ENCODE assay signal across 29 cellular contexts in genomic region chr2:170503971-170504819, GRCh38.
A peak's percentile ranks its signal among the peaks of the same experiment; 100 is the strongest.
DNase-seq lines count a peak whose midpoint lies in the region; TF ChIP-seq lines count a peak whose summit lies in the region.
"Had no signal": no experiment of that assay in that cellular context is flagged by ENCODE, and none has a peak within 500 bp of the region (broad histone marks: within the 10 kb centered on the region; RNA-seq: fewer than 3 reads in every experiment).

No MANE protein-coding gene starts in this region.

- no peak overlapping the region for H3K4me3 ChIP-seq in mesodermal cell (ENCODE audit: extremely low read depth, insufficient read depth, low read length, poor library complexity, severe bottlenecking)
- no peak overlapping the region for H3K4me3 ChIP-seq in SJCRH30
- H3K4me3 ChIP-seq: cardiac muscle cell, skin epidermis, suprapubic skin had no signal

- no peak overlapping the region for H3K4me3 Mint-ChIP-seq in endothelial cell (ENCODE audit: unreplicated experiment)
- H3K4me3 Mint-ChIP-seq: activated CD8-positive, alpha-beta T cell treated with anti-CD3 and anti-CD28 coated beads for 36 hours; dendritic cell treated with granulocyte-macrophage colony-stimulating factor and Interleukin-4, amounts not matched to agents 40 ng/mL and 50 ng/mL, for 4 days; stimulated activated effector memory CD8-positive, alpha-beta T cell treated with anti-CD3 and anti-CD28 coated beads, Interleukin-12 subunit alpha, Interleukin-12 subunit beta, amount 100 ng/mL, for 72 hours had no signal

- H3K27me3 Mint-ChIP-seq in endothelial cell (ENCODE audit: unreplicated experiment), result peaks cover 4% of the 10 kb centered on the region

- H3K27ac ChIP-seq in VCaP, result peak overlapping the region; percentile 68
- H3K27ac ChIP-seq in mesodermal cell (ENCODE audit: low read depth, low read length, severe bottlenecking), result peak overlapping the region; percentile 95
- no peak overlapping the region for H3K27ac ChIP-seq in SJCRH30
- H3K27ac ChIP-seq: cardiac muscle cell, epithelial cell of prostate, suprapubic skin had no signal

- H3K4me1 ChIP-seq in mesodermal cell (ENCODE audit: control insufficient read depth, insufficient read depth, low read length, poor library complexity, severe bottlenecking) (peaks cover 51% of the 10 kb centered on the region), SJCRH30 (peaks cover 57% of the 10 kb centered on the region)
- H3K4me1 ChIP-seq: suprapubic skin had no signal

- no peaks in the 10 kb centered on the region for H3K36me3 Mint-ChIP-seq in endothelial cell (ENCODE audit: low read depth, unreplicated experiment)
- H3K36me3 Mint-ChIP-seq: stimulated activated effector memory CD8-positive, alpha-beta T cell treated with anti-CD3 and anti-CD28 coated beads, Interleukin-12 subunit alpha, Interleukin-12 subunit beta, amount 100 ng/mL, for 72 hours had no signal

- H3K36me3 ChIP-seq in mesodermal cell (ENCODE audit: control insufficient read depth, insufficient read depth, low read length), result no peaks in the 10 kb centered on the region
- H3K36me3 ChIP-seq in SJCRH30, result no peaks in the 10 kb centered on the region
- H3K36me3 ChIP-seq: cardiac muscle cell, suprapubic skin had no signal

- 12 to 22% methylated on average over 7 to 12 of the region's 15 CpGs for WGBS in mesodermal cell (ENCODE audit: insufficient coverage in 2 of 2), 2 experiments

- TF ChIP-seq CTCF in VCaP (conservative IDR thresholded peaks at IDR 0.05) (no peak), endothelial cell (IDR thresholded peaks at IDR 0.05; ENCODE audit: unreplicated experiment) (no peak)

- peaks cover 73% of the 10 kb centered on the region for H3K4me1 Mint-ChIP-seq in endothelial cell (ENCODE audit: unreplicated experiment)

- no peaks in the 10 kb centered on the region for H3K27me3 ChIP-seq in SJCRH30
- H3K27me3 ChIP-seq: cardiac muscle cell, suprapubic skin had no signal

- H3K9me3 Mint-ChIP-seq in endothelial cell (ENCODE audit: unreplicated experiment), result no peaks in the 10 kb centered on the region
- H3K9me3 Mint-ChIP-seq: activated CD8-positive, alpha-beta T cell treated with anti-CD3 and anti-CD28 coated beads for 36 hours; dendritic cell treated with granulocyte-macrophage colony-stimulating factor and Interleukin-4, amounts not matched to agents 40 ng/mL and 50 ng/mL, for 4 days; stimulated activated effector memory CD8-positive, alpha-beta T cell treated with anti-CD3 and anti-CD28 coated beads, Interleukin-12 subunit alpha, Interleukin-12 subunit beta, amount 100 ng/mL, for 72 hours had no signal

- H3K9me3 ChIP-seq in mesodermal cell (ENCODE audit: control insufficient read depth, low read length) (no peaks in the 10 kb centered on the region), SJCRH30 (replicated peaks) (no peaks in the 10 kb centered on the region)
- H3K9me3 ChIP-seq: suprapubic skin had no signal

- DNase-seq in ELF-1 (ENCODE audit: low read depth, low spot score), result peak; percentile 34
- DNase-seq in endothelial cell (ENCODE audit: low spot score), result peak; percentile 12
- DNase-seq in OCI-M2 (lab: John Stamatoyannopoulos, UW; ENCODE audit: unreplicated experiment), result no peak
- DNase-seq in NCI-H2107 (lab: John Stamatoyannopoulos, UW), result no peak
- no peak for DNase-seq in SJCRH30
- no peak for DNase-seq in NCI-H524 (lab: John Stamatoyannopoulos, UW)
- DNase-seq: activated CD8-positive, alpha-beta T cell treated with anti-CD3 and anti-CD28 coated beads for 36 hours; activated gamma-delta T cell treated with Interleukin-2 at 50 U/mL for 16 hours; activated T-cell treated with anti-CD3 and anti-CD28 coated beads for 4 hours; C1 segment of cervical spinal cord; Calu3; foreskin fibroblast; hippocampal formation; Karpas-422; midbrain; MV-4-11; NCI-H1694; NCI-H2227 treated with DMSO at 0.1 percent for 48 hours; NCI-H748 treated with DMSO at 0.1 percent for 48 hours; stimulated activated CD4-positive, alpha-beta T cell treated with anti-CD3 and anti-CD28 coated beads, Interleukin-2, amount 100 ng/mL, for 24 hours; T1000 had no signal

- H3K27ac Mint-ChIP-seq in endothelial cell (ENCODE audit: unreplicated experiment), result peak overlapping the region; percentile 97
- H3K27ac Mint-ChIP-seq: activated CD8-positive, alpha-beta T cell treated with anti-CD3 and anti-CD28 coated beads for 36 hours; dendritic cell treated with granulocyte-macrophage colony-stimulating factor and Interleukin-4, amounts not matched to agents 40 ng/mL and 50 ng/mL, for 4 days; stimulated activated effector memory CD8-positive, alpha-beta T cell treated with anti-CD3 and anti-CD28 coated beads, Interleukin-12 subunit alpha, Interleukin-12 subunit beta, amount 100 ng/mL, for 72 hours had no signal

Comparison
In these comparisons a context has a peak if more than half of its experiments do, and no peak if none do; other contexts are left out.
1. DNase-seq: peak in ELF-1 (single experiment) and endothelial cell (single experiment); none in OCI-M2 (single experiment), NCI-H2107 (single experiment), SJCRH30 (0 of 2) and NCI-H524 (0 of 2).